ENCODE assay signal across 33 cellular contexts in the genomic region with DNA sequence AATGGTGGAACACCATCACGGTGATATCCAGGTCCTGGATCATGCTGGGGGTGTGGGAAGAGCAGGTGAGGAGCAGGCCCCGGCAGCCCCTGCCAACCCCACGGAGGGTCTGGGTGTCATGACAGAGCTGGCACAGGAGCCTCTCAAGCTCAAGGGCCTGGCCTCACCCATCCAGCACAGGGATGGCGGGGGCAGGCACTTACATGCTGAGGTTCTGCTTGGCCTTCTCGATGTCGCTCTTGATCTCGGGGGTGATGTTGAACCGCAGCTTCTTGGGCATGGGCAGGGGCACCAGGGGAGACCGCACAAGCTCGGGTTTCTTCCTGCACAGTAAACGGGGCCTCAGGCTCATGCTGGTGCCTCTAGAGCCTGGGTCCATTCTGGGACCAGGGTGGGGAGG.
"Had no signal": no experiment of that assay in that cellular context is flagged by ENCODE, and none has a peak within 500 bp of the region (broad histone marks: within the 10 kb centered on the region; RNA-seq: fewer than 3 reads in every experiment).

No MANE protein-coding gene starts in this region.

- DNase-seq: activated B cell treated with CpG ODN at 0.5 μM for 24 hours; activated CD4-positive, alpha-beta memory T cell treated with anti-CD3 and anti-CD28 coated beads for 36 hours; activated CD4-positive, alpha-beta T cell treated with anti-CD3 and anti-CD28 coated beads for 4 hours; activated CD4-positive, alpha-beta T cell treated with anti-CD3 and anti-CD28 coated beads, Interleukin-2, amount 10 ng/mL, durations not matched to agents 24 days and 14 days; activated CD4-positive, alpha-beta T cell treated with anti-CD3 and anti-CD28 coated beads, Interleukin-2, amount 50 U/mL, for 1 hour; activated CD4-positive, alpha-beta T cell treated with anti-CD3 and anti-CD28 coated beads, Interleukin-2, amount 50 U/mL, for 4 hours; activated CD4-positive, CD25-positive, alpha-beta regulatory T cell treated with anti-CD3 and anti-CD28 coated beads, Interleukin-2, amount 50 U/mL, for 72 hours; activated CD8-positive, alpha-beta memory T cell treated with anti-CD3 and anti-CD28 coated beads, Interleukin-2, amount 50 U/mL, for 4 hours; activated CD8-positive, alpha-beta T cell treated with anti-CD3 and anti-CD28 coated beads for 36 hours; activated effector memory CD4-positive, alpha-beta T cell treated with anti-CD3 and anti-CD28 coated beads, Interleukin-2, amount 50 U/mL, for 16 hours; activated gamma-delta T cell treated with Interleukin-2 at 50 U/mL for 16 hours; activated naive CD4-positive, alpha-beta T cell; activated naive CD4-positive, alpha-beta T cell treated with anti-CD3 and anti-CD28 coated beads for 36 hours; activated naive CD4-positive, alpha-beta T cell treated with anti-CD3 and anti-CD28 coated beads, Interleukin-2, amount 50 U/mL, for 16 hours; activated naive CD8-positive, alpha-beta T cell treated with anti-CD3 and anti-CD28 coated beads for 36 hours; activated T-cell treated with anti-CD3 and anti-CD28 coated beads for 4 hours; activated T-cell treated with anti-CD3 and anti-CD28 coated beads, Interleukin-2, amount 50 U/mL, for 1 hour; activated T-cell treated with anti-CD3 and anti-CD28 coated beads, Interleukin-2, amount 50 U/mL, for 4 hours; activated T-cell treated with anti-CD3 and anti-CD28 coated beads, Interleukin-2, amount 50 U/mL, for 72 hours; adrenal gland; amniotic stem cell; aorta; body of pancreas; brain microvascular endothelial cell; central memory CD4-positive, alpha-beta T cell; cerebellar nuclear complex; T-helper 1 cell; T-helper 2 cell; T-helper 9 cell had no signal

- H3K4me3 ChIP-seq: adrenal gland, body of pancreas, breast epithelium had no signal

- H3K27ac ChIP-seq: adrenal gland, body of pancreas, brain microvascular endothelial cell, breast epithelium, VCaP had no signal

- H3K27me3 ChIP-seq: adrenal gland, body of pancreas, brain microvascular endothelial cell, breast epithelium had no signal

- H3K36me3 ChIP-seq: breast epithelium had no signal

- H3K4me1 ChIP-seq: breast epithelium had no signal

- ATAC-seq: activated CD8-positive, alpha-beta T cell treated with anti-CD3 and anti-CD28 coated beads for 36 hours; activated naive CD4-positive, alpha-beta T cell treated with anti-CD3 and anti-CD28 coated beads, Interleukin-2, amount 50 U/mL, for 72 hours; activated T-cell treated with anti-CD3 and anti-CD28 coated beads, Interleukin-2, amount 50 U/mL, for 4 hours; activated T-cell treated with anti-CD3 and anti-CD28 coated beads, Interleukin-2, amount 50 U/mL, for 72 hours; activated T-helper 17 cell treated with anti-CD3 and anti-CD28 coated beads, Interleukin-2, amount 50 U/mL, for 72 hours; body of pancreas had no signal

- H3K9me3 ChIP-seq: adrenal gland, body of pancreas, breast epithelium had no signal
